8 cellular contexts compared by ENCODE assay signal in the genomic region with DNA sequence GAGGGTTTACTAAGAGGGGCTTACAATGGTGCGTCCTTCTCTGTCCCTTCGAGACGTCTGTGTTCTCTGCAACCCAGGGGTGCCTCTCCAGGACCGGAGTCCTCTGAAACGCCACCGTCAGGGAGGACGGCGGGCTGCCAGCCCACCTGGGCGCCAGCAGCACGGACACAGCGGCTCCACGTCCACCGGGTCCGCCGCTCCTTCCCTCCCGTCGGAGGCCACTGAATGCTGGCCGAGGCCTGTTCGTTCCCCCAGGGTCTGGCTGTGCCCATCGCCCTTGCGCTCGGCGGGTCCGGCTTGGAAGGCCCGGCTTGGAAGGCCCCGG. TPM values are rescaled to one million over a fixed set of nuclear protein-coding genes. Genes with fewer than 3 reads are reported as not detected.
DNase-seq lines count a peak whose midpoint lies in the region; ATAC-seq and TF ChIP-seq lines count a peak whose summit lies in the region.

No MANE protein-coding gene starts in this region.

- peaks cover 34% of the 10 kb centered on the region for H3K4me1 Mint-ChIP-seq in brain

- H3K27me3 ChIP-seq in BE2C = no peaks in the 10 kb centered on the region
- H3K27me3 ChIP-seq in muscle layer of colon (ENCODE audit: control insufficient read depth in 1 of 2, insufficient read depth in 2 of 2, low read length in 2 of 2) = no peaks in the 10 kb centered on the region

- H3K27ac ChIP-seq in muscle layer of colon (ENCODE audit: low read depth, low read length) = peak overlapping the region; percentile 71

- H3K4me1 ChIP-seq in BE2C (peaks cover 2% of the 10 kb centered on the region; the same call in 1 of the 2 replicates), muscle layer of colon (ENCODE audit: insufficient read depth, low read length) (peaks cover 31% of the 10 kb centered on the region)

- H3K4me3 Mint-ChIP-seq in brain = peak overlapping the region; percentile 84 to 96 (median 89)

- TF ChIP-seq CTCF in BE2C (IDR thresholded peaks at IDR 0.05; ENCODE audit: low read depth, low read length) (no peak), brain (conservative IDR thresholded peaks at IDR 0.05) (no peak)

- DNase-seq in BE2C = no peak
- no peak for DNase-seq in H4 (ENCODE audit: low spot score)
- DNase-seq in NCI-H510A (lab: John Stamatoyannopoulos, UW) = no peak
- DNase-seq in activated effector memory CD4-positive, alpha-beta T cell treated with anti-CD3 and anti-CD28 coated beads, Interleukin-2, amount 50 U/mL, for 16 hours = no peak

- peaks cover 3% of the 10 kb centered on the region for H3K27me3 Mint-ChIP-seq in brain

- no peak overlapping the region for H3K27ac Mint-ChIP-seq in brain

- H3K36me3 ChIP-seq in BE2C (peaks cover 13% of the 10 kb centered on the region), muscle layer of colon (ENCODE audit: insufficient read depth, low read length) (no peaks in the 10 kb centered on the region)

- no peaks in the 10 kb centered on the region for H3K9me3 ChIP-seq in BE2C
- no peaks in the 10 kb centered on the region for H3K9me3 ChIP-seq in muscle layer of colon (ENCODE audit: low read length)

- peak overlapping the region; percentile 49 for H3K9ac ChIP-seq in muscle layer of colon (ENCODE audit: low read length)

- H3K36me3 Mint-ChIP-seq in brain = no peaks in the 10 kb centered on the region

- peak overlapping the region; percentile 86 for H3K4me3 ChIP-seq in BE2C (ENCODE audit: low read depth, low read length)
- H3K4me3 ChIP-seq in muscle layer of colon (ENCODE audit: low read depth in 1 of 2, low read length in 2 of 2) = peak overlapping the region; percentile 77 to 91

- no peaks in the 10 kb centered on the region for H3K9me3 Mint-ChIP-seq in brain

- ATAC-seq in HG02885 (IDR thresholded peaks at IDR 0.05; ENCODE audit: poor library complexity, unreplicated experiment) (peak; percentile 1), HG03280 (IDR thresholded peaks at IDR 0.05; ENCODE audit: unreplicated experiment) (no peak)

RNA-seq across cellular contexts. Expression of gene TEPSIN, which starts 0.4 kb away (rescaled TPM):
- polyA plus RNA-seq in BE2C (2012; ENCODE audit: insufficient read depth, insufficient read length, low read depth) = 43.8 TPM
- polyA plus RNA-seq in brain (ENCODE audit: insufficient read depth, low read depth, low replicate concordance) = 10.8 TPM
- total RNA-seq in H4 (2014; rRNA removed; shearing (Covaris generic)) = 3.4 and 4.0 TPM in 2 replicates

RNA-seq across cellular contexts. Expression of gene NDUFAF8, which starts 0.7 kb away (rescaled TPM):
- 287 TPM for polyA plus RNA-seq in BE2C (2012; ENCODE audit: insufficient read depth, insufficient read length, low read depth)
- polyA plus RNA-seq in brain (ENCODE audit: insufficient read depth, low read depth, low replicate concordance) = 69.2 TPM
- total RNA-seq in H4 (2014; rRNA removed; shearing (Covaris generic)) = 47.4 and 77.7 TPM in 2 replicates

RNA-seq across cellular contexts. Expression of gene CEP131, which starts 15.7 kb away (rescaled TPM):
- polyA plus RNA-seq in BE2C (2012; ENCODE audit: insufficient read depth, insufficient read length, low read depth) = 25.5 TPM
- polyA plus RNA-seq in brain (ENCODE audit: insufficient read depth, low read depth, low replicate concordance) = 31.5 TPM
- total RNA-seq in H4 (2014; rRNA removed; shearing (Covaris generic)) = 5.3 and 11.3 TPM in 2 replicates

RNA-seq across cellular contexts. Expression of gene SLC38A10, which starts 56.7 kb away (rescaled TPM):
- polyA plus RNA-seq in BE2C (2012; ENCODE audit: insufficient read depth, insufficient read length, low read depth) = 41.2 TPM
- polyA plus RNA-seq in brain (ENCODE audit: insufficient read depth, low read depth, low replicate concordance) = 38.7 TPM
- total RNA-seq in H4 (2014; rRNA removed; shearing (Covaris generic)) = 40.9 and 67.3 TPM in 2 replicates
